ENCODE assay signal across 14 cellular contexts in genomic region chr2:152396051-152396511, GRCh38.
A peak's percentile ranks its signal among the peaks of the same experiment; 100 is the strongest.
DNase-seq lines count a peak whose midpoint lies in the region; ATAC-seq, FAIRE-seq and TF ChIP-seq lines count a peak whose summit lies in the region.
"Had no signal": no experiment of that assay in that cellular context is flagged by ENCODE, and none has a peak within 500 bp of the region (broad histone marks: within the 10 kb centered on the region; RNA-seq: fewer than 3 reads in every experiment).

No MANE protein-coding gene starts in this region.

- H2BK20ac ChIP-seq in H1 (ENCODE audit: low read length) = no peak overlapping the region

- DNase-seq in GM23338 (ENCODE audit: low spot score) (no peak), H1 (ENCODE audit: low read depth in 1 of 2, low spot score in 2 of 2) (no peak), mesenchymal stem cell (no peak), substantia nigra (lab: John Stamatoyannopoulos, UW) (no peak), COLO829 (ENCODE audit: low spot score) (no peak), HK-2 (ENCODE audit: unreplicated experiment) (no peak), hepatic stellate cell (ENCODE audit: low spot score) (no peak), occipital lobe (lab: John Stamatoyannopoulos, UW) (no peak)
- DNase-seq: activated CD4-positive, alpha-beta T cell treated with anti-CD3 and anti-CD28 coated beads for 1 hour; activated T-cell treated with anti-CD3 and anti-CD28 coated beads, Interleukin-2, amount 50 U/mL, for 72 hours; foreskin melanocyte; NCI-H1436; posterior cingulate gyrus had no signal

- no peak overlapping the region for H3K9ac ChIP-seq in H1 (replicated peaks in 1 of 4; ENCODE audit: extremely low read depth in 1 of 4, low read depth in 3 of 4, low read length in 3 of 4)
- H3K9ac ChIP-seq in mesenchymal stem cell (ENCODE audit: low read length) = peak overlapping the region; percentile 89

- TF ChIP-seq RAD21 in H1 (IDR thresholded peaks at IDR 0.05 in 1 of 2, conservative IDR thresholded peaks at IDR 0.05 in 1 of 2; ENCODE audit: low read depth in 2 of 2, low read length in 2 of 2) = no peak

- H4K91ac ChIP-seq in H1 (replicated peaks; ENCODE audit: insufficient read length, low read length) (no peak overlapping the region), mesenchymal stem cell (ENCODE audit: low read length) (no peak overlapping the region)

- ATAC-seq in GM23338 = no peak
- ATAC-seq: activated T-cell treated with anti-CD3 and anti-CD28 coated beads, Interleukin-2, amount 50 U/mL, for 72 hours had no signal

- H2BK15ac ChIP-seq in H1 (ENCODE audit: low read length) (no peak overlapping the region), mesenchymal stem cell (ENCODE audit: low read depth, poor library complexity, severe bottlenecking) (no peak overlapping the region)

- H3K4ac ChIP-seq in H1 (replicated peaks; ENCODE audit: insufficient read length, low read depth, low read length) (no peak overlapping the region), mesenchymal stem cell (ENCODE audit: low read depth in 1 of 2, low read length in 2 of 2) (no peak overlapping the region)

- no peaks in the 10 kb centered on the region for H3K36me3 ChIP-seq in GM23338 (ENCODE audit: insufficient read depth)
- H3K36me3 ChIP-seq in H1 (ENCODE audit: control insufficient read depth in 2 of 4, insufficient read depth in 4 of 4, low read length in 3 of 4) = no peaks in the 10 kb centered on the region
- no peaks in the 10 kb centered on the region for H3K36me3 ChIP-seq in mesenchymal stem cell (ENCODE audit: control insufficient read depth in 1 of 2, insufficient read depth in 2 of 2, low read depth in 1 of 2, low read length in 2 of 2)
- H3K36me3 ChIP-seq: cardiac muscle cell had no signal

- no peaks in the 10 kb centered on the region for H3K36me3 Mint-ChIP-seq in GM23338 (ENCODE audit: low read depth)

- H3K27me3 ChIP-seq in GM23338 (ENCODE audit: insufficient read depth) = no peaks in the 10 kb centered on the region
- no peaks in the 10 kb centered on the region for H3K27me3 ChIP-seq in H1 (replicated peaks in 1 of 4; ENCODE audit: control insufficient read depth in 3 of 4, extremely low read depth in 1 of 4, insufficient read depth in 3 of 4, low read length in 3 of 4)
- H3K27me3 ChIP-seq in mesenchymal stem cell (ENCODE audit: control insufficient read depth in 1 of 2, insufficient read depth in 1 of 2, low read length in 2 of 2) = no peaks in the 10 kb centered on the region
- H3K27me3 ChIP-seq: cardiac muscle cell had no signal

- H4K5ac ChIP-seq in H1 (ENCODE audit: insufficient read length, low read depth, low read length) = no peak overlapping the region

- H4K20me1 ChIP-seq in GM23338 (replicated peaks; ENCODE audit: insufficient read depth) (peaks cover 31% of the 10 kb centered on the region; the same call in 1 of the 2 replicates), H1 (replicated peaks in 1 of 2; ENCODE audit: control insufficient read depth in 1 of 2, insufficient read depth in 2 of 2, low read length in 2 of 2) (peaks cover 3 to 17% of the 10 kb centered on the region in 2 experiments)

- H2BK12ac ChIP-seq in H1 (ENCODE audit: low read depth, low read length) = no peak overlapping the region
- no peak overlapping the region for H2BK12ac ChIP-seq in mesenchymal stem cell (ENCODE audit: low read length in 2 of 2)

- no peaks in the 10 kb centered on the region for H3K9me2 ChIP-seq in GM23338 (ENCODE audit: insufficient read depth)

- TF ChIP-seq EP300 in H1 (IDR thresholded peaks at IDR 0.05; ENCODE audit: borderline replicate concordance in 1 of 2, low read depth in 2 of 2, low read length in 2 of 2) = no peak

- CTCF ChIA-PET in H1 (lab: Charles Lee; ENCODE audit: partially characterized antibody) = interaction anchor here (0.8 to 1.8 kb wide), 5 partner anchors 9 to 177 kb away, joined by 3 to 6 read pairs (median 4); no protein-coding TSS in a partner anchor

- H3K4me2 ChIP-seq in GM23338 = peak overlapping the region; percentile 49
- peak overlapping the region; percentile 5 to 15; a peak in 1 of 4 replicates for H3K4me2 ChIP-seq in H1 (ENCODE audit: insufficient read depth in 1 of 2, low read depth in 2 of 2, low read length in 2 of 2)
- no peak overlapping the region for H3K4me2 ChIP-seq in mesenchymal stem cell (ENCODE audit: low read length, poor library complexity, severe bottlenecking)

- H3K9me3 ChIP-seq in H1 (ENCODE audit: insufficient read depth in 2 of 2, low read depth in 1 of 2, low read length in 1 of 2) = no peaks in the 10 kb centered on the region
- no peaks in the 10 kb centered on the region for H3K9me3 ChIP-seq in mesenchymal stem cell (ENCODE audit: control insufficient read depth, low read length)

- H3K27ac ChIP-seq in GM23338 (ENCODE audit: low read depth) = no peak overlapping the region
- H3K27ac ChIP-seq in H1 (ENCODE audit: low read depth, low read length) = no peak overlapping the region
- no peak overlapping the region for H3K27ac ChIP-seq in mesenchymal stem cell (ENCODE audit: low read length, poor library complexity, severe bottlenecking)
- peak overlapping the region; percentile 41 for H3K27ac ChIP-seq in substantia nigra (ENCODE audit: low read depth, low read length, poor library complexity, severe bottlenecking)
- H3K27ac ChIP-seq: cardiac muscle cell had no signal

- no peak overlapping the region for H4K8ac ChIP-seq in H1 (ENCODE audit: extremely low read depth, insufficient read depth, low read length)
- no peak overlapping the region for H4K8ac ChIP-seq in mesenchymal stem cell (ENCODE audit: low read length)

- H3K79me2 ChIP-seq in GM23338 (replicated peaks; ENCODE audit: insufficient read depth) = peaks cover 96% of the 10 kb centered on the region
- peaks cover 0 to 91% of the 10 kb centered on the region in 2 experiments for H3K79me2 ChIP-seq in H1 (ENCODE audit: control insufficient read depth in 1 of 2, insufficient read depth in 2 of 2, low read length in 2 of 2)

- no peak overlapping the region for H3K23ac ChIP-seq in H1 (ENCODE audit: insufficient read length)
- no peak overlapping the region for H3K23ac ChIP-seq in mesenchymal stem cell (ENCODE audit: low read length in 2 of 2)

- no peak overlapping the region for H2BK5ac ChIP-seq in H1 (ENCODE audit: low read depth, low read length)
- H2BK5ac ChIP-seq in mesenchymal stem cell (ENCODE audit: low read depth, low read length, poor library complexity, severe bottlenecking) = no peak overlapping the region

- H2AFZ ChIP-seq in GM23338 (no peak overlapping the region), H1 (ENCODE audit: low read length) (no peak overlapping the region), mesenchymal stem cell (ENCODE audit: low read depth, low read length) (no peak overlapping the region)

- TF ChIP-seq CTCF in GM23338 (conservative IDR thresholded peaks at IDR 0.05; ENCODE audit: low read depth in 2 of 2) (no peak), H1 (IDR thresholded peaks at IDR 0.05; ENCODE audit: control extremely low read depth in 1 of 3, insufficient read depth in 1 of 3, low read depth in 1 of 3, low read length in 3 of 3) (no peak)

- peaks cover 9% of the 10 kb centered on the region for H3K79me1 ChIP-seq in H1 (ENCODE audit: low read depth, low read length)
- H3K79me1 ChIP-seq in mesenchymal stem cell (replicated peaks; ENCODE audit: low read length, poor library complexity, severe bottlenecking) = peaks cover 22% of the 10 kb centered on the region

- peaks cover 5% of the 10 kb centered on the region for H3K27me3 Mint-ChIP-seq in GM23338 (ENCODE audit: insufficient read depth, low read depth, poor library complexity)

- no peak for FAIRE-seq in H1 (lab: Jason Lieb, UNC)

- no peak for TF ChIP-seq POLR2A in H1 (IDR thresholded peaks at IDR 0.05; ENCODE audit: control extremely low read depth in 1 of 2, low read depth in 2 of 2, low read length in 2 of 2)

- H3K18ac ChIP-seq in H1 (ENCODE audit: extremely low read depth, low read length) = no peak overlapping the region
- H3K18ac ChIP-seq in mesenchymal stem cell (ENCODE audit: low read depth in 1 of 2, low read length in 2 of 2) = no peak overlapping the region

- peaks cover 63% of the 10 kb centered on the region for H3K4me1 Mint-ChIP-seq in GM23338

- no peak overlapping the region for H3K4me3 ChIP-seq in GM23338
- no peak overlapping the region for H3K4me3 ChIP-seq in H1 (ENCODE audit: extremely low read depth in 1 of 4, insufficient read depth in 2 of 4, low read depth in 3 of 4, low read length in 4 of 4)
- peak overlapping the region in 1 of 2 experiments; percentile 76 for H3K4me3 ChIP-seq in mesenchymal stem cell (ENCODE audit: insufficient read depth in 1 of 2, low read depth in 1 of 2, low read length in 2 of 2)
- H3K4me3 ChIP-seq: cardiac muscle cell had no signal

- no peaks in the 10 kb centered on the region for H3K23me2 ChIP-seq in H1 (ENCODE audit: low read depth, low read length)

- 78% methylated on average over 4 of the region's 4 CpGs; no CpG with 5 or more reads in 1 of the 2 experiments for WGBS in H1 (ENCODE audit: extremely low coverage in 1 of 2, insufficient coverage in 1 of 2, insufficient read length in 1 of 2, insufficient replicate concordance in 2 of 2, low coverage in 1 of 2, low lambda C conversion rate in 2 of 2, missing lambda C conversion rate in 1 of 2), 2 experiments
- 100% methylated on average over 2 of the region's 4 CpGs for WGBS in mesenchymal stem cell

- H3K4me3 Mint-ChIP-seq in GM23338 = no peak overlapping the region
- H3K4me3 Mint-ChIP-seq: activated T-cell treated with anti-CD3 and anti-CD28 coated beads, Interleukin-2, amount 50 U/mL, for 72 hours had no signal

- H2AK5ac ChIP-seq in H1 (ENCODE audit: low read depth, low read length) (no peak overlapping the region), mesenchymal stem cell (ENCODE audit: low read length, severe bottlenecking) (no peak overlapping the region)

- no peaks in the 10 kb centered on the region for H3F3A ChIP-seq in GM23338 (replicated peaks; ENCODE audit: low read depth)

- no peak overlapping the region for H3K27ac Mint-ChIP-seq in GM23338
- H3K27ac Mint-ChIP-seq: activated T-cell treated with anti-CD3 and anti-CD28 coated beads, Interleukin-2, amount 50 U/mL, for 72 hours had no signal

- H3K56ac ChIP-seq in H1 (replicated peaks; ENCODE audit: insufficient read length, low read depth, low read length) = no peak overlapping the region

- no peaks in the 10 kb centered on the region for H3K9me3 Mint-ChIP-seq in GM23338

- H2BK120ac ChIP-seq in H1 (replicated peaks; ENCODE audit: low read depth, low read length) (no peak overlapping the region), mesenchymal stem cell (ENCODE audit: low read depth, low read length) (no peak overlapping the region)

- H3K14ac ChIP-seq in H1 (ENCODE audit: insufficient read length) (no peak overlapping the region), mesenchymal stem cell (ENCODE audit: low read length in 2 of 2) (no peak overlapping the region)

- POLR2A ChIA-PET in H1 (lab: Charles Lee; ENCODE audit: partially characterized antibody) = no interaction called here

- H3K4me1 ChIP-seq in GM23338 (ENCODE audit: insufficient read depth) = peaks cover 48% of the 10 kb centered on the region
- H3K4me1 ChIP-seq in H1 (replicated peaks in 1 of 4; ENCODE audit: control insufficient read depth in 3 of 4, insufficient read depth in 4 of 4, low read length in 3 of 4) = peaks cover 0 to 12% (median 8%) of the 10 kb centered on the region in 4 experiments; a peak in 5 of 7 replicates
- H3K4me1 ChIP-seq in mesenchymal stem cell (ENCODE audit: control insufficient read depth, insufficient read depth, low read depth, low read length) = peaks cover 4% of the 10 kb centered on the region

TF ChIP-seq in H1, 55 proteins besides CTCF, POLR2A, EP300 and RAD21 (continues in another document):
- TF ChIP-seq SUZ12 (IDR thresholded peaks at IDR 0.05; ENCODE audit: low read length) = no peak
